In the genomic region with DNA sequence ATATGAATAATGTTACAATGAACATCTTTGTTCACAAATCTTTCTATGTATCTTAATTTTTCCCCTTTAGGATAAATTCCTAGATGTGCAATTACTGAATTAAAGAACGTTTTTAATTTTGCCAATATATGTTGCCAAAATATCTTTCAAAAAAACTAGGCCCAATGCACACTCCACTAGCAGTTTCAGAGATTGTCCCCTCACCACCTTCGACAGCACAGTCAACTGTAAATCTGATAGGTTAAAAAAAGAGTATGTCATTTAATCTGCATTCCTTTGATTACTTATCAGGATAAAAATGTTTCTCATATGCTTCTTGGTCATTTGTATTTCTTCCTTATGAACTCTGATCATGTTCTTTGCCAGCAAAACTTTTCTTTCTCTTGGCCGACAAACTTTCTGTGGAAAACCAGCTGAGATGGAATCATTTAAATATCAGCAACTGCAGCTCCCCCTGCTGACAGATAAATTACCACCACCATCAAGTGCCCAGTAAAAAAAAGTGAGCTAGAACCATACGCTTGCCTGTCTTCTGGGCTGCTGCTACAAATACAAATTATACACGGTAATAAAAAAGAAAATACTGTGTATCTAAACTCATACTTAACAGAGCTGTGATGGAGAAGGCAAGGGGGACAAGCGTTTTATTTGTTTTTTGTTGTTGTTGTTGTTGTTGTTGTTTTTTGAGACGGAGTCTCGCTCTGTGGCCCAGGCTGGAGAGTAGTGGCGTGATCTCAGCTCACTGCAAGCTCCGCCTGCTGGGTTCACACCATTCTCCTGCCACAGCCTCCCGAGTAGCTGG, we compare ENCODE assay signal across 9 cellular contexts. TPM values are rescaled to one million over a fixed set of nuclear protein-coding genes. Genes with fewer than 3 reads are reported as not detected.
DNase-seq lines count a peak whose midpoint lies in the region; ATAC-seq lines count a peak whose summit lies in the region.
"Had no signal": no experiment of that assay in that cellular context is flagged by ENCODE, and none has a peak within 500 bp of the region (broad histone marks: within the 10 kb centered on the region; RNA-seq: fewer than 3 reads in every experiment).

No MANE protein-coding gene starts in this region.

- no peaks in the 10 kb centered on the region for H3K4me1 ChIP-seq in effector memory CD4-positive, alpha-beta T cell (ENCODE audit: control insufficient read depth, insufficient read depth, low read length, poor library complexity, severe bottlenecking)
- H3K4me1 ChIP-seq in mesendoderm (ENCODE audit: control insufficient read depth, low read depth, low read length): no peaks in the 10 kb centered on the region

- ATAC-seq in GM19467 (IDR thresholded peaks at IDR 0.05; ENCODE audit: unreplicated experiment): no peak

- H3K18ac ChIP-seq in mesendoderm (ENCODE audit: low read length): no peak overlapping the region

- H3K79me1 ChIP-seq in mesendoderm (ENCODE audit: low read length): peaks cover 19% of the 10 kb centered on the region

- WGBS in mesendoderm (ENCODE audit: extremely low coverage, insufficient coverage, low lambda C conversion rate): no CpG with 5 or more reads among the region's 11 CpGs

- DNase-seq in AG08396 (ENCODE audit: low spot score) (peak; percentile 83), GM19240 (ENCODE audit: insufficient read length, low spot score) (peak; percentile 31), NCI-H460 (ENCODE audit: extremely low read depth, low read depth) (peak; percentile 66), mesendoderm (peak; percentile 91), substantia nigra (lab: John Stamatoyannopoulos, UW) (peak in 31 of 49 donors; percentile 2 to 79 (median 41))
- peak; percentile 64 for DNase-seq in activated CD4-positive, alpha-beta T cell treated with anti-CD3 and anti-CD28 coated beads for 48 hours
- DNase-seq in effector memory CD4-positive, alpha-beta T cell: peak; percentile 28 to 58 (median 39)

- H3K23ac ChIP-seq in mesendoderm (ENCODE audit: low read length): no peak overlapping the region

- no peak overlapping the region for H3K4ac ChIP-seq in mesendoderm (ENCODE audit: low read depth, low read length)

- no peak overlapping the region for H2AK5ac ChIP-seq in mesendoderm (ENCODE audit: low read length)

- no peak overlapping the region for H3K4me2 ChIP-seq in mesendoderm (ENCODE audit: low read length)

- no peak overlapping the region for H2BK120ac ChIP-seq in mesendoderm (ENCODE audit: low read depth, low read length)

- no peak overlapping the region for H3K56ac ChIP-seq in mesendoderm (ENCODE audit: low read length)

- no peak overlapping the region for H2BK5ac ChIP-seq in mesendoderm (ENCODE audit: low read length)

- H3K36me3 ChIP-seq in effector memory CD4-positive, alpha-beta T cell (ENCODE audit: control insufficient read depth, insufficient read depth, low read length): peaks cover 5% of the 10 kb centered on the region
- peaks cover 5% of the 10 kb centered on the region for H3K36me3 ChIP-seq in mesendoderm (ENCODE audit: control insufficient read depth, insufficient read depth, low read length)

- H3K79me2 ChIP-seq in mesendoderm (ENCODE audit: control insufficient read depth, insufficient read depth, low read length): peaks cover 22% of the 10 kb centered on the region

- H3K4me3 ChIP-seq in effector memory CD4-positive, alpha-beta T cell (ENCODE audit: insufficient read depth, low read depth, low read length, poor library complexity, severe bottlenecking): no peak overlapping the region
- H3K4me3 ChIP-seq in mesendoderm (ENCODE audit: low read length): no peak overlapping the region
- H3K4me3 ChIP-seq: skin epidermis had no signal

- no peaks in the 10 kb centered on the region for H3K9me3 ChIP-seq in effector memory CD4-positive, alpha-beta T cell (ENCODE audit: control insufficient read depth, low read length)

- H4K8ac ChIP-seq in mesendoderm (ENCODE audit: low read depth, low read length): no peak overlapping the region

- H4K5ac ChIP-seq in mesendoderm (ENCODE audit: low read length): no peak overlapping the region

- no peak overlapping the region for H3K9ac ChIP-seq in mesendoderm (ENCODE audit: low read length)

- no peak overlapping the region for H2BK15ac ChIP-seq in mesendoderm (replicated peaks; ENCODE audit: low read depth)

- no peaks in the 10 kb centered on the region for H3K27me3 ChIP-seq in effector memory CD4-positive, alpha-beta T cell (replicated peaks; ENCODE audit: control insufficient read depth, insufficient read depth, low read length, poor library complexity, severe bottlenecking)
- H3K27me3 ChIP-seq in mesendoderm (ENCODE audit: insufficient read depth, low read length, poor library complexity): no peaks in the 10 kb centered on the region

- no peak overlapping the region for H3K27ac ChIP-seq in effector memory CD4-positive, alpha-beta T cell (ENCODE audit: insufficient read depth, low read length, poor library complexity, severe bottlenecking)
- H3K27ac ChIP-seq in mesendoderm (ENCODE audit: low read depth, low read length) (no peak overlapping the region), substantia nigra (ENCODE audit: low read depth, low read length, poor library complexity, severe bottlenecking) (no peak overlapping the region)

RNA-seq across cellular contexts. Expression of gene KANSL1, which starts 19.6 kb away (rescaled TPM):
- 19.5 and 20.4 TPM in 2 replicates for total RNA-seq in NCI-H460 (2014; rRNA removed; shearing (Covaris generic))
- 12.9 and 31.9 TPM in 2 replicates for polyA plus RNA-seq in NCI-H460 (2014; cell fraction: nucleus; rRNA removed)
- 34.9 TPM for polyA plus RNA-seq in mesendoderm (2013, experiment 1 of 2)
- polyA plus RNA-seq in mesendoderm (2013, experiment 2 of 2): 34.7 TPM

Comparison
In these comparisons a context has a peak if more than half of its experiments do, and no peak if none do; other contexts are left out.
1. DNase-seq: peak in every context shown above with its lines; median percentile 91 in mesendoderm; 83 in AG08396; 66 in NCI-H460; 64 in activated CD4-positive, alpha-beta T cell treated with anti-CD3 and anti-CD28 coated beads for 48 hours; 41 in substantia nigra; 39 in effector memory CD4-positive, alpha-beta T cell; 31 in GM19240.